ENCODE assay signal across 18 cellular contexts in genomic region chr1:157133431-157133830, GRCh38. TPM values are rescaled to one million over a fixed set of nuclear protein-coding genes. Genes with fewer than 3 reads are reported as not detected.
A peak's percentile ranks its signal among the peaks of the same experiment; 100 is the strongest.
DNase-seq lines count a peak whose midpoint lies in the region; ATAC-seq and TF ChIP-seq lines count a peak whose summit lies in the region.
"Had no signal": no experiment of that assay in that cellular context is flagged by ENCODE, and none has a peak within 500 bp of the region (broad histone marks: within the 10 kb centered on the region; RNA-seq: fewer than 3 reads in every experiment).

No MANE protein-coding gene starts in this region.

- no peaks in the 10 kb centered on the region for H3K27me3 Mint-ChIP-seq in CD4-positive, alpha-beta T cell
- H3K27me3 Mint-ChIP-seq in activated naive CD8-positive, alpha-beta T cell = no peaks in the 10 kb centered on the region
- no peaks in the 10 kb centered on the region for H3K27me3 Mint-ChIP-seq in natural killer cell treated with Interleukin-12 subunit alpha and Interleukin-12 subunit beta and Interleukin-15 and Interleukin-18, amount 100 ng/mL, for 72 hours
- H3K27me3 Mint-ChIP-seq in neural progenitor cell (ENCODE audit: insufficient read depth, low read depth) = no peaks in the 10 kb centered on the region
- H3K27me3 Mint-ChIP-seq: progenitor cell of endocrine pancreas had no signal

- H3K4me3 Mint-ChIP-seq in CD4-positive, alpha-beta T cell = peak overlapping the region; percentile 65
- peak overlapping the region; percentile 75 for H3K4me3 Mint-ChIP-seq in activated naive CD8-positive, alpha-beta T cell
- peak overlapping the region; percentile 97 for H3K4me3 Mint-ChIP-seq in natural killer cell treated with Interleukin-12 subunit alpha and Interleukin-12 subunit beta and Interleukin-15 and Interleukin-18, amount 100 ng/mL, for 72 hours
- no peak overlapping the region for H3K4me3 Mint-ChIP-seq in neural progenitor cell

- peaks cover 87% of the 10 kb centered on the region for H3K36me3 Mint-ChIP-seq in CD4-positive, alpha-beta T cell (ENCODE audit: low read depth)
- H3K36me3 Mint-ChIP-seq in activated naive CD8-positive, alpha-beta T cell = peaks cover 24% of the 10 kb centered on the region
- H3K36me3 Mint-ChIP-seq in natural killer cell treated with Interleukin-12 subunit alpha and Interleukin-12 subunit beta and Interleukin-15 and Interleukin-18, amount 100 ng/mL, for 72 hours = peaks cover 52% of the 10 kb centered on the region
- peaks cover 22% of the 10 kb centered on the region for H3K36me3 Mint-ChIP-seq in neural progenitor cell

- no peaks in the 10 kb centered on the region for H3K9me3 Mint-ChIP-seq in CD4-positive, alpha-beta T cell
- H3K9me3 Mint-ChIP-seq in activated naive CD8-positive, alpha-beta T cell (ENCODE audit: low read depth) = no peaks in the 10 kb centered on the region
- H3K9me3 Mint-ChIP-seq in natural killer cell treated with Interleukin-12 subunit alpha and Interleukin-12 subunit beta and Interleukin-15 and Interleukin-18, amount 100 ng/mL, for 72 hours = no peaks in the 10 kb centered on the region
- H3K9me3 Mint-ChIP-seq in neural progenitor cell = no peaks in the 10 kb centered on the region

- peaks cover 47% of the 10 kb centered on the region for H3K79me2 ChIP-seq in Loucy (ENCODE audit: insufficient read depth, low read length)
- peaks cover 35% of the 10 kb centered on the region for H3K79me2 ChIP-seq in neural progenitor cell (ENCODE audit: low read depth)

- H3K36me3 ChIP-seq in Loucy (ENCODE audit: insufficient read depth, low read length) = peaks cover 36% of the 10 kb centered on the region; the same call in 1 of the 2 replicates
- H3K36me3 ChIP-seq in neural progenitor cell = no peaks in the 10 kb centered on the region

- H3K4me3 ChIP-seq in Loucy (ENCODE audit: low read length, poor library complexity, severe bottlenecking) = peak overlapping the region; percentile 26
- no peak overlapping the region for H3K4me3 ChIP-seq in neural progenitor cell
- H3K4me3 ChIP-seq: tibial artery had no signal

- no peak for TF ChIP-seq CTCF in CD4-positive, alpha-beta T cell (IDR thresholded peaks at IDR 0.05)
- TF ChIP-seq CTCF in Loucy (conservative IDR thresholded peaks at IDR 0.05; ENCODE audit: low read length) (no peak), neural progenitor cell (IDR thresholded peaks at IDR 0.05) (no peak)

- no peaks in the 10 kb centered on the region for H3K9me3 ChIP-seq in CD4-positive, alpha-beta T cell (ENCODE audit: control insufficient read depth, low read length)
- H3K9me3 ChIP-seq in Loucy (ENCODE audit: insufficient read depth, low read depth, low read length) (no peaks in the 10 kb centered on the region), neural progenitor cell (ENCODE audit: low read depth) (no peaks in the 10 kb centered on the region)
- H3K9me3 ChIP-seq: SK-N-SH, tibial artery had no signal

- peak overlapping the region; percentile 93 for H3K4me2 ChIP-seq in Loucy (ENCODE audit: low read depth, low read length, poor library complexity, severe bottlenecking)
- no peak overlapping the region for H3K4me2 ChIP-seq in neural progenitor cell
- H3K4me2 ChIP-seq: SK-N-SH had no signal

- intact Hi-C loops in CD4-positive, alpha-beta T cell (cut with DNase I, micrococcal nuclease) = loop anchor here in 1 of 2 experiments (10.0 kb wide), 1 partner anchor 319 kb away; the partner anchor contains the start of gene SH2D2A

- no peaks in the 10 kb centered on the region for H3K27me3 ChIP-seq in CD4-positive, alpha-beta T cell (ENCODE audit: control insufficient read depth, insufficient read depth, low read length)
- H3K27me3 ChIP-seq in Loucy (ENCODE audit: insufficient read depth, low read length, poor library complexity, severe bottlenecking) (no peaks in the 10 kb centered on the region), neural progenitor cell (no peaks in the 10 kb centered on the region)
- H3K27me3 ChIP-seq: tibial artery had no signal

- H2AFZ ChIP-seq in Loucy (ENCODE audit: low read length) (no peak overlapping the region), neural progenitor cell (replicated peaks) (no peak overlapping the region)

- H4K20me1 ChIP-seq in Loucy (ENCODE audit: insufficient read depth, low read length, poor library complexity, severe bottlenecking) (peaks cover 70% of the 10 kb centered on the region), neural progenitor cell (ENCODE audit: low read depth) (peaks cover 25% of the 10 kb centered on the region)

- H3F3A ChIP-seq in Loucy (ENCODE audit: low read depth) (0 out of 2 replicates have a peak, but pooled peaks cover 7% of the 10 kb centered on the region), neural progenitor cell (ENCODE audit: low read depth) (peaks cover 9% of the 10 kb centered on the region)

- no peaks in the 10 kb centered on the region for H3K9me2 ChIP-seq in Loucy (replicated peaks; ENCODE audit: low read depth, low read length)
- H3K9me2 ChIP-seq: SK-N-SH had no signal

- peaks cover 72% of the 10 kb centered on the region for H3K4me1 Mint-ChIP-seq in CD4-positive, alpha-beta T cell (ENCODE audit: low read depth)
- peaks cover 71% of the 10 kb centered on the region for H3K4me1 Mint-ChIP-seq in activated naive CD8-positive, alpha-beta T cell (ENCODE audit: low read depth)
- H3K4me1 Mint-ChIP-seq in natural killer cell treated with Interleukin-12 subunit alpha and Interleukin-12 subunit beta and Interleukin-15 and Interleukin-18, amount 100 ng/mL, for 72 hours (ENCODE audit: low read depth in 2 of 2) = peaks cover 59% of the 10 kb centered on the region in 2 donors
- peaks cover 17% of the 10 kb centered on the region for H3K4me1 Mint-ChIP-seq in neural progenitor cell

- POLR2A ChIA-PET in CD4-positive, alpha-beta T cell (lab: Charles Lee) = no interaction called here

- ATAC-seq in CD4-positive, alpha-beta T cell (ENCODE audit: poor library complexity) = peak; percentile 27
- ATAC-seq in natural killer cell treated with Interleukin-12 subunit alpha and Interleukin-12 subunit beta and Interleukin-15 and Interleukin-18, amount 100 ng/mL, for 72 hours = peak; percentile 21 to 29
- no peak for ATAC-seq in GM21367 (IDR thresholded peaks at IDR 0.05; ENCODE audit: unreplicated experiment)

- no peak overlapping the region for H3K9ac ChIP-seq in Loucy (ENCODE audit: low read depth, low read length, poor library complexity, severe bottlenecking)
- H3K9ac ChIP-seq in neural progenitor cell = no peak overlapping the region
- H3K9ac ChIP-seq: SK-N-SH had no signal

- no peak overlapping the region for H3K27ac ChIP-seq in CD4-positive, alpha-beta T cell (ENCODE audit: low read depth, low read length)
- H3K27ac ChIP-seq in neural progenitor cell = no peak overlapping the region
- H3K27ac ChIP-seq: tibial artery had no signal

- peaks cover 48% of the 10 kb centered on the region for H3K4me1 ChIP-seq in Loucy (ENCODE audit: insufficient read depth, low read length, poor library complexity, severe bottlenecking)
- peaks cover 9% of the 10 kb centered on the region for H3K4me1 ChIP-seq in neural progenitor cell

- CTCF ChIA-PET in CD4-positive, alpha-beta T cell (lab: Charles Lee) = interaction anchor here (4.7 kb wide), 1 partner anchor 43 kb away, joined by 27 read pairs; no protein-coding TSS in a partner anchor

- H3K27ac Mint-ChIP-seq in CD4-positive, alpha-beta T cell = peak overlapping the region; percentile 65
- H3K27ac Mint-ChIP-seq in activated naive CD8-positive, alpha-beta T cell = peak overlapping the region; percentile 61
- peak overlapping the region; percentile 93 to 96 for H3K27ac Mint-ChIP-seq in natural killer cell treated with Interleukin-12 subunit alpha and Interleukin-12 subunit beta and Interleukin-15 and Interleukin-18, amount 100 ng/mL, for 72 hours
- H3K27ac Mint-ChIP-seq in neural progenitor cell = no peak overlapping the region
- H3K27ac Mint-ChIP-seq: progenitor cell of endocrine pancreas had no signal

- no peak for DNase-seq in CD4-positive, alpha-beta T cell
- no peak for DNase-seq in natural killer cell treated with Interleukin-12 subunit alpha and Interleukin-12 subunit beta and Interleukin-15 and Interleukin-18, amount 100 ng/mL, for 72 hours (ENCODE audit: low spot score)
- no peak for DNase-seq in neural progenitor cell (ENCODE audit: low spot score)
- DNase-seq in NCI-H526 (lab: John Stamatoyannopoulos, UW) = no peak
- no peak for DNase-seq in C1 segment of cervical spinal cord (lab: John Stamatoyannopoulos, UW)
- DNase-seq: activated CD4-positive, CD25-positive, alpha-beta regulatory T cell; activated gamma-delta T cell treated with Interleukin-2 at 50 U/mL for 16 hours; glutamatergic neuron; NCI-H1105; NCI-H345; SK-N-SH; tibial artery had no signal

RNA-seq across cellular contexts. Expression of gene ETV3, which starts 4.8 kb away (rescaled TPM):
- total RNA-seq in CD4-positive, alpha-beta T cell = 100 to 1,000 TPM; 115 to 117 TPM
- 10 to 100 TPM; 45.8 to 63.0 TPM for total RNA-seq in natural killer cell treated with Interleukin-12 subunit alpha and Interleukin-12 subunit beta and Interleukin-15 and Interleukin-18, amount 100 ng/mL, for 72 hours
- 13.7 and 19.5 TPM in 2 replicates for total RNA-seq in neural progenitor cell (ENCODE audit: low replicate concordance)

RNA-seq across cellular contexts. Expression of gene ETV3L, which starts 33.8 kb away (rescaled TPM):
- not detected for total RNA-seq in CD4-positive, alpha-beta T cell
- 1 to 10 TPM; 1.7 to 3.6 TPM for total RNA-seq in natural killer cell treated with Interleukin-12 subunit alpha and Interleukin-12 subunit beta and Interleukin-15 and Interleukin-18, amount 100 ng/mL, for 72 hours
- 0.25 TPM in 1 of 2 replicates, not detected in the other for total RNA-seq in neural progenitor cell (ENCODE audit: low replicate concordance)
- total RNA-seq: kidney epithelial cell, OCI-LY7 had no signal
